11 cellular contexts compared by ENCODE assay signal in genomic region chr12:100375023-100375737, GRCh38. TPM values are rescaled to one million over a fixed set of nuclear protein-coding genes. Genes with fewer than 3 reads are reported as not detected.
DNase-seq lines count a peak whose midpoint lies in the region; ATAC-seq and TF ChIP-seq lines count a peak whose summit lies in the region.
"Had no signal": no experiment of that assay in that cellular context is flagged by ENCODE, and none has a peak within 500 bp of the region (broad histone marks: within the 10 kb centered on the region; RNA-seq: fewer than 3 reads in every experiment).

No MANE protein-coding gene starts in this region.

- TF ChIP-seq EP300 in tibial nerve (IDR thresholded peaks at IDR 0.05): no peak

- ATAC-seq in left lobe of liver: peak; percentile 28
- ATAC-seq in naive thymus-derived CD8-positive, alpha-beta T cell: no peak

- TF ChIP-seq CTCF in tibial nerve (IDR thresholded peaks at IDR 0.05) (no peak), RWPE1 (conservative IDR thresholded peaks at IDR 0.05; ENCODE audit: low read depth) (no peak)

- POLR2A ChIA-PET in naive thymus-derived CD8-positive, alpha-beta T cell (lab: Charles Lee): no interaction called here
- POLR2A ChIA-PET in RWPE1 (lab: Yijun Ruan, JAX; ENCODE audit: low non-redundant PET): no interaction called here

- peaks cover 3 to 11% (median 6%) of the 10 kb centered on the region in 5 donors for H3K27me3 Mint-ChIP-seq in naive thymus-derived CD8-positive, alpha-beta T cell

- H3K9me3 ChIP-seq in tibial nerve: no peaks in the 10 kb centered on the region
- H3K9me3 ChIP-seq: neutrophil, thoracic aorta had no signal

- no peaks in the 10 kb centered on the region for H3K36me3 Mint-ChIP-seq in naive thymus-derived CD8-positive, alpha-beta T cell

- TF ChIP-seq POLR2A in tibial nerve (IDR thresholded peaks at IDR 0.05): no peak

- H3K27ac ChIP-seq in tibial nerve (no peak overlapping the region), RWPE1 (no peak overlapping the region)
- H3K27ac ChIP-seq: 22Rv1, neutrophil, thoracic aorta had no signal

- no peaks in the 10 kb centered on the region for H3K4me1 Mint-ChIP-seq in naive thymus-derived CD8-positive, alpha-beta T cell

- WGBS in tibial nerve, 2 donors: 56 to 59% methylated on average over 12 of the region's 12 CpGs

- peaks cover 0 to 20% (median 0%) of the 10 kb centered on the region in 4 donors for H3K4me1 ChIP-seq in tibial nerve

- peak in 2 of 3 experiments; percentile 62 to 86 for DNase-seq in NCI-H1417 (lab: John Stamatoyannopoulos, UW)
- no peak for DNase-seq in NCI-H1417 treated with DMSO at 0.1 percent for 48 hours (lab: John Stamatoyannopoulos, UW)
- peak; percentile 90 for DNase-seq in astrocyte of the hippocampus (ENCODE audit: low read depth, low spot score)
- DNase-seq in left lobe of liver (ENCODE audit: low spot score): no peak
- DNase-seq in tibial nerve (ENCODE audit: low spot score in 2 of 2): peak; percentile 50 to 68
- DNase-seq in naive thymus-derived CD8-positive, alpha-beta T cell: no peak
- DNase-seq in SKM-1 (lab: John Stamatoyannopoulos, UW; ENCODE audit: unreplicated experiment): no peak
- no peak for DNase-seq in RWPE1 (ENCODE audit: low spot score)

- H3K9me3 Mint-ChIP-seq in naive thymus-derived CD8-positive, alpha-beta T cell: no peaks in the 10 kb centered on the region

- no peaks in the 10 kb centered on the region for H3K36me3 ChIP-seq in tibial nerve
- H3K36me3 ChIP-seq: neutrophil, thoracic aorta had no signal

- H3K27ac Mint-ChIP-seq in naive thymus-derived CD8-positive, alpha-beta T cell: no peak overlapping the region

- no peaks in the 10 kb centered on the region for H3K27me3 ChIP-seq in tibial nerve

- CTCF ChIA-PET in RWPE1 (lab: Yijun Ruan, JAX): no interaction called here

- H3K4me3 Mint-ChIP-seq in naive thymus-derived CD8-positive, alpha-beta T cell: no peak overlapping the region

- no peak overlapping the region for H3K4me3 ChIP-seq in tibial nerve
- H3K4me3 ChIP-seq: thoracic aorta had no signal

RNA-seq across cellular contexts. Expression of gene SLC17A8, which starts 18.3 kb away (rescaled TPM):
- total RNA-seq in left lobe of liver: 0.23 TPM
- total RNA-seq in tibial nerve: not detected
- total RNA-seq in naive thymus-derived CD8-positive, alpha-beta T cell: not detected
- not detected for polyA plus RNA-seq in naive thymus-derived CD8-positive, alpha-beta T cell
- total RNA-seq: thoracic aorta had no signal

Comparison
In these comparisons a context has a peak if more than half of its experiments do, and no peak if none do; other contexts are left out.
1. DNase-seq: peak in NCI-H1417 (2 of 3), astrocyte of the hippocampus (single experiment) and tibial nerve (2 of 2); none in NCI-H1417 treated with DMSO at 0.1 percent for 48 hours (single experiment), left lobe of liver (single experiment), naive thymus-derived CD8-positive, alpha-beta T cell (0 of 10), SKM-1 (single experiment) and RWPE1 (single experiment).